Comparison of ENCODE assay signal across 39 cellular contexts in genomic region chr15:35992791-35993190, GRCh38.
"Had no signal": no experiment of that assay in that cellular context is flagged by ENCODE, and none has a peak within 500 bp of the region (broad histone marks: within the 10 kb centered on the region; RNA-seq: fewer than 3 reads in every experiment).

No MANE protein-coding gene starts in this region.

- H2AFZ ChIP-seq: PC-9 had no signal

- H3K4me3 ChIP-seq: PC-9 had no signal

- H3K36me3 ChIP-seq: brain microvascular endothelial cell had no signal

- ATAC-seq: activated naive CD8-positive, alpha-beta T cell treated with anti-CD3 and anti-CD28 coated beads, Interleukin-2, amount 50 U/mL, for 24 hours; activated T-cell treated with anti-CD3 and anti-CD28 coated beads, Interleukin-2, amount 50 U/mL, for 4 hours; Right ventricle myocardium inferior; SK-N-SH treated with all-trans-retinoic acid at 6 μM for 48 hours; T-cell; T-helper 17 cell had no signal

- H3K27me3 Mint-ChIP-seq: activated B cell treated with CpG ODN at 0.5 μM for 24 hours; activated CD4-positive, alpha-beta memory T cell treated with anti-CD3 and anti-CD28 coated beads for 36 hours; activated naive CD4-positive, alpha-beta T cell treated with anti-CD3 and anti-CD28 coated beads, Interleukin-2, amount 10 ng/mL, durations not matched to agents 7 days and 5 days; activated naive CD8-positive, alpha-beta T cell treated with anti-CD3 and anti-CD28 coated beads, Interleukin-2, amount 50 U/mL, for 24 hours; T-cell; T-helper 17 cell had no signal

- H3K9me3 Mint-ChIP-seq: activated CD4-positive, alpha-beta memory T cell treated with anti-CD3 and anti-CD28 coated beads for 36 hours; activated T-cell treated with anti-CD3 and anti-CD28 coated beads, Interleukin-2, amount 50 U/mL, for 4 hours; activated T-helper 1 cell treated with anti-CD3 and anti-CD28 coated beads, Interleukin-12 subunit alpha, Interleukin-12 subunit beta, Interleukin-2, Interleukin-4 antibody, amounts not matched to agents 30 ng/mL and 10 ng/mL and 1 ng/mL, durations not matched to agents 14 hours and 24 hours and 36 hours had no signal

- H3K27ac ChIP-seq: brain microvascular endothelial cell, PC-9, RWPE1, VCaP had no signal

- DNase-seq: activated B cell treated with CpG ODN at 0.5 μM for 24 hours; activated CD4-positive, alpha-beta memory T cell treated with anti-CD3 and anti-CD28 coated beads for 36 hours; activated CD4-positive, alpha-beta T cell treated with anti-CD3 and anti-CD28 coated beads for 4 hours; activated CD4-positive, alpha-beta T cell treated with anti-CD3 and anti-CD28 coated beads, Interleukin-2, amount 50 U/mL, for 1 hour; activated CD4-positive, CD25-positive, alpha-beta regulatory T cell treated with anti-CD3 and anti-CD28 coated beads, Interleukin-2, amount 50 U/mL, for 72 hours; activated CD8-positive, alpha-beta memory T cell treated with anti-CD3 and anti-CD28 coated beads, Interleukin-2, amount 50 U/mL, for 4 hours; activated gamma-delta T cell treated with Interleukin-2 at 50 U/mL for 16 hours; activated naive CD4-positive, alpha-beta T cell treated with anti-CD3 and anti-CD28 coated beads, Interleukin-2, amount 10 ng/mL, durations not matched to agents 7 days and 5 days; activated naive CD8-positive, alpha-beta T cell treated with anti-CD3 and anti-CD28 coated beads, Interleukin-2, amount 50 U/mL, for 24 hours; activated T-cell treated with anti-CD3 and anti-CD28 coated beads for 4 hours; activated T-cell treated with anti-CD3 and anti-CD28 coated beads, Interleukin-2, amount 50 U/mL, for 4 hours; amygdala; brain microvascular endothelial cell; central memory CD4-positive, alpha-beta T cell; Kasumi-1; KG1; MM.1S; MV-4-11; NCI-H1092 treated with DMSO at 0.1 percent for 48 hours; NCI-H1417; NCI-H146; NCI-H187; NCI-H2029 treated with DMSO at 0.1 percent for 48 hours; NCI-H2107; NCI-H2171; NCI-H510A; NCI-H526; NCI-H748 treated with DMSO at 0.1 percent for 48 hours; NK-92 treated with Interleukin-12 subunit alpha and Interleukin-12 subunit beta, amount 100 ng/mL, for 24 hours; PC-9; SIG-M5; T-cell; T-helper 17 cell had no signal

- H3K4me2 ChIP-seq: PC-9 had no signal

- H3K4me1 Mint-ChIP-seq: activated B cell treated with CpG ODN at 0.5 μM for 24 hours; activated naive CD4-positive, alpha-beta T cell treated with anti-CD3 and anti-CD28 coated beads, Interleukin-2, amount 10 ng/mL, durations not matched to agents 7 days and 5 days; activated naive CD8-positive, alpha-beta T cell treated with anti-CD3 and anti-CD28 coated beads, Interleukin-2, amount 50 U/mL, for 24 hours; T-cell; T-helper 17 cell had no signal

- H3K36me3 Mint-ChIP-seq: activated CD4-positive, alpha-beta memory T cell treated with anti-CD3 and anti-CD28 coated beads for 36 hours; activated naive CD4-positive, alpha-beta T cell treated with anti-CD3 and anti-CD28 coated beads, Interleukin-2, amount 10 ng/mL, durations not matched to agents 7 days and 5 days; activated naive CD8-positive, alpha-beta T cell; T-cell had no signal

- H3K27me3 ChIP-seq: brain microvascular endothelial cell had no signal

- H3K27ac Mint-ChIP-seq: activated B cell treated with CpG ODN at 0.5 μM for 24 hours; activated CD4-positive, alpha-beta memory T cell treated with anti-CD3 and anti-CD28 coated beads for 36 hours; activated naive CD4-positive, alpha-beta T cell treated with anti-CD3 and anti-CD28 coated beads, Interleukin-2, amount 10 ng/mL, durations not matched to agents 7 days and 5 days; activated naive CD8-positive, alpha-beta T cell; activated naive CD8-positive, alpha-beta T cell treated with anti-CD3 and anti-CD28 coated beads, Interleukin-2, amount 50 U/mL, for 24 hours; activated T-helper 1 cell treated with anti-CD3 and anti-CD28 coated beads, Interleukin-12 subunit alpha, Interleukin-12 subunit beta, Interleukin-2, Interleukin-4 antibody, amounts not matched to agents 30 ng/mL and 10 ng/mL and 1 ng/mL, durations not matched to agents 14 hours and 24 hours and 36 hours; T-cell; T-helper 17 cell had no signal

- H3K4me3 Mint-ChIP-seq: activated B cell treated with CpG ODN at 0.5 μM for 24 hours; activated CD4-positive, alpha-beta memory T cell treated with anti-CD3 and anti-CD28 coated beads for 36 hours; activated naive CD4-positive, alpha-beta T cell treated with anti-CD3 and anti-CD28 coated beads, Interleukin-2, amount 10 ng/mL, durations not matched to agents 7 days and 5 days; activated naive CD8-positive, alpha-beta T cell; activated naive CD8-positive, alpha-beta T cell treated with anti-CD3 and anti-CD28 coated beads, Interleukin-2, amount 50 U/mL, for 24 hours; activated T-cell treated with anti-CD3 and anti-CD28 coated beads, Interleukin-2, amount 50 U/mL, for 4 hours; activated T-helper 1 cell treated with anti-CD3 and anti-CD28 coated beads, Interleukin-12 subunit alpha, Interleukin-12 subunit beta, Interleukin-2, Interleukin-4 antibody, amounts not matched to agents 30 ng/mL and 10 ng/mL and 1 ng/mL, durations not matched to agents 14 hours and 24 hours and 36 hours; T-cell; T-helper 17 cell had no signal
